In the genomic region with DNA sequence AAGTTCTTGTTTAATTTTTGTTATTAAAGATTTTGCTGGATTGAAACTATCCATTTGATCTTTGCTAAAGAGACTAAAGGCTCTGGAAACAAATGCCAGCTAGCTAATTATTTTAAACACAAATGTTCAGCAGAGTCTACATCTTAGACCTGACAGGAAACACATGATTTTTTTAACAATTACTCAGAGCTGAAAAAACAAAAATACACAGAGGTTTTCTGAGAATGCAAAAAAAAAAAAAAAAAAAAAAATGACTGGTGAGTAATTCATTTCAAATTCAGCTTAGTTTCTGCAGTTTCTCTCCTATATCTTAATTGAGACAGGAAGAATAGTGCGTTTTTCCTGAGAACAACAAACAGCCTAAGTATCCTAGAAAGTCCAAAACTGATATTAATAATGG, we compare ENCODE assay signal across 19 cellular contexts.
A peak's percentile ranks its signal among the peaks of the same experiment; 100 is the strongest.
DNase-seq lines count a peak whose midpoint lies in the region; ATAC-seq, FAIRE-seq and TF ChIP-seq lines count a peak whose summit lies in the region.
"Had no signal": no experiment of that assay in that cellular context is flagged by ENCODE, and none has a peak within 500 bp of the region (broad histone marks: within the 10 kb centered on the region; RNA-seq: fewer than 3 reads in every experiment).

No MANE protein-coding gene starts in this region.

- no peak for TF ChIP-seq POLR2A in vagina (IDR thresholded peaks at IDR 0.05)

- H3K36me3 ChIP-seq in vagina, result no peaks in the 10 kb centered on the region

- H3K9me3 ChIP-seq in vagina, result no peaks in the 10 kb centered on the region

- no peaks in the 10 kb centered on the region for H3K36me3 Mint-ChIP-seq in HFFc6 (ENCODE audit: low read depth)

- no peak for FAIRE-seq in frontal cortex (lab: Jason Lieb, UNC)
- FAIRE-seq: GM12892 had no signal

- H3K9me3 Mint-ChIP-seq in HFFc6, result no peaks in the 10 kb centered on the region
- H3K9me3 Mint-ChIP-seq: GM23338 had no signal

- intact Hi-C loops in vagina (cut with DNase I), result no loop called here

- peak; percentile 7 for DNase-seq in A172 (ENCODE audit: low spot score)
- DNase-seq in HFFc6, result no peak
- DNase-seq in astrocyte of the spinal cord (ENCODE audit: low read depth, low spot score), result peak; percentile 29
- DNase-seq in glomerular endothelial cell (ENCODE audit: extremely low read depth, low read depth, low spot score), result peak; percentile 22
- DNase-seq in frontal cortex (ENCODE audit: low spot score in 2 of 2), result no peak
- DNase-seq in vagina (ENCODE audit: extremely low spot score in 2 of 2), result no peak
- DNase-seq in amygdala (lab: John Stamatoyannopoulos, UW), result no peak
- no peak for DNase-seq in left lobe of liver (ENCODE audit: low spot score)
- DNase-seq: GDM1, KBM-7, NCI-H1092 treated with DMSO at 0.1 percent for 48 hours, NCI-H1694 treated with DMSO at 0.1 percent for 48 hours, NCI-H446 treated with DMSO at 0.1 percent for 48 hours, NCI-H774, PC-9 had no signal

- no peak overlapping the region for H3K27ac ChIP-seq in vagina
- H3K27ac ChIP-seq: 22Rv1, C4-2B, PC-9 had no signal

- TF ChIP-seq CTCF in HFFc6 (IDR thresholded peaks at IDR 0.05) (no peak), astrocyte of the spinal cord (IDR thresholded peaks at IDR 0.05; ENCODE audit: low read depth, low read length) (no peak), vagina (IDR thresholded peaks at IDR 0.05) (no peak)

- no peak overlapping the region for H3K4me3 Mint-ChIP-seq in HFFc6
- H3K4me3 Mint-ChIP-seq: GM23338 had no signal

- peak overlapping the region; percentile 14; the same call in 1 of the 2 replicates for H3K27ac Mint-ChIP-seq in HFFc6
- H3K27ac Mint-ChIP-seq: GM23338 had no signal

- in situ Hi-C loops in astrocyte of the spinal cord (cut with HindIII; ENCODE audit: low sequenced_read_pairs), result no loop called here

- no peaks in the 10 kb centered on the region for H3K27me3 Mint-ChIP-seq in HFFc6 (ENCODE audit: insufficient read depth)

- peaks cover 24% of the 10 kb centered on the region for H3K4me1 Mint-ChIP-seq in HFFc6 (ENCODE audit: low read depth)

- ATAC-seq in left lobe of liver, result no peak
- ATAC-seq: GM23338 had no signal

- no peaks in the 10 kb centered on the region for H3K27me3 ChIP-seq in vagina

- no peaks in the 10 kb centered on the region for H3K4me1 ChIP-seq in vagina

- H3K4me3 ChIP-seq in astrocyte of the spinal cord (ENCODE audit: low read depth, low read length), result no peak overlapping the region
- no peak overlapping the region for H3K4me3 ChIP-seq in vagina
- H3K4me3 ChIP-seq: GM23338, PC-9 had no signal

Comparison
In these comparisons a context has a peak if more than half of its experiments do, and no peak if none do; other contexts are left out.
1. DNase-seq: peak in A172 (single experiment), astrocyte of the spinal cord (single experiment) and glomerular endothelial cell (single experiment); none in HFFc6 (single experiment), frontal cortex (0 of 2), vagina (0 of 2), amygdala (0 of 56) and left lobe of liver (single experiment).